2 cellular contexts compared by ENCODE assay signal in the genomic region with DNA sequence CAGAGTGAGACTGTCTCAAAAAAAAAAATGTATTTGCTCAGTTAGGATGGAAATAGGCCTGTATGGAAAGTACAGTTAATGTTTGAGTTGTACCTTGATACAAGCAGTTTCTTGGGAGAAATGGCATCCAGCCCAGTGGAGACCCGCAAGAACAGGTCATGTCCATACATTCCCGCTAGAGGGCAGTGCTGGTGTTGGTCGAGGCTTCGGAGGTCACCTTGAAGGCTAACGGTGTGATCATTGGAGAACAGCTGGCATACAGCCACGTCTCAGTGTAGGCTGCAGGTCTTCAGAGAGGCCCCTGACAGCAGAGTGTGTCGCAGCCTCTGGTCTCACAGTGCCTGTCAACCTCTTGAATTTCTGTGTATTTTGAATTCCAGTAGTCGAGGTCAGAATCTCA.
TF ChIP-seq lines count a peak whose summit lies in the region.

No MANE protein-coding gene starts in this region.

TF ChIP-seq in HEK293, 187 proteins besides CTCF, POLR2A, EP300 and RAD21:
- TF ChIP-seq ZNF335 (tag by site-specific recombination; conservative IDR thresholded peaks at IDR 0.05) (peak; percentile 28; the same call in 1 of the 2 replicates), ZNF433 (tag by site-specific recombination; IDR thresholded peaks at IDR 0.05; ENCODE audit: low read depth) (no peak), ZNF654 (tag by site-specific recombination; IDR thresholded peaks at IDR 0.05; ENCODE audit: low read depth) (peak; percentile 35)

TF ChIP-seq in GM12878, 131 proteins besides CTCF, POLR2A, EP300 and RAD21:
- TF ChIP-seq ESRRA (IDR thresholded peaks at IDR 0.05; ENCODE audit: low read length) (peak; percentile 94; the same call in 1 of the 2 replicates), BCLAF1 (IDR thresholded peaks at IDR 0.05) (no peak), FOS (IDR thresholded peaks at IDR 0.05; ENCODE audit: borderline replicate concordance, extremely low read depth, insufficient read length) (no peak), NR2F1 (conservative IDR thresholded peaks at IDR 0.05) (peak; percentile 39; the same call in 1 of the 2 replicates), SMC3 (IDR thresholded peaks at IDR 0.05; ENCODE audit: borderline replicate concordance, low read length) (peak; percentile 52)
- TF ChIP-seq, protein P1, sequence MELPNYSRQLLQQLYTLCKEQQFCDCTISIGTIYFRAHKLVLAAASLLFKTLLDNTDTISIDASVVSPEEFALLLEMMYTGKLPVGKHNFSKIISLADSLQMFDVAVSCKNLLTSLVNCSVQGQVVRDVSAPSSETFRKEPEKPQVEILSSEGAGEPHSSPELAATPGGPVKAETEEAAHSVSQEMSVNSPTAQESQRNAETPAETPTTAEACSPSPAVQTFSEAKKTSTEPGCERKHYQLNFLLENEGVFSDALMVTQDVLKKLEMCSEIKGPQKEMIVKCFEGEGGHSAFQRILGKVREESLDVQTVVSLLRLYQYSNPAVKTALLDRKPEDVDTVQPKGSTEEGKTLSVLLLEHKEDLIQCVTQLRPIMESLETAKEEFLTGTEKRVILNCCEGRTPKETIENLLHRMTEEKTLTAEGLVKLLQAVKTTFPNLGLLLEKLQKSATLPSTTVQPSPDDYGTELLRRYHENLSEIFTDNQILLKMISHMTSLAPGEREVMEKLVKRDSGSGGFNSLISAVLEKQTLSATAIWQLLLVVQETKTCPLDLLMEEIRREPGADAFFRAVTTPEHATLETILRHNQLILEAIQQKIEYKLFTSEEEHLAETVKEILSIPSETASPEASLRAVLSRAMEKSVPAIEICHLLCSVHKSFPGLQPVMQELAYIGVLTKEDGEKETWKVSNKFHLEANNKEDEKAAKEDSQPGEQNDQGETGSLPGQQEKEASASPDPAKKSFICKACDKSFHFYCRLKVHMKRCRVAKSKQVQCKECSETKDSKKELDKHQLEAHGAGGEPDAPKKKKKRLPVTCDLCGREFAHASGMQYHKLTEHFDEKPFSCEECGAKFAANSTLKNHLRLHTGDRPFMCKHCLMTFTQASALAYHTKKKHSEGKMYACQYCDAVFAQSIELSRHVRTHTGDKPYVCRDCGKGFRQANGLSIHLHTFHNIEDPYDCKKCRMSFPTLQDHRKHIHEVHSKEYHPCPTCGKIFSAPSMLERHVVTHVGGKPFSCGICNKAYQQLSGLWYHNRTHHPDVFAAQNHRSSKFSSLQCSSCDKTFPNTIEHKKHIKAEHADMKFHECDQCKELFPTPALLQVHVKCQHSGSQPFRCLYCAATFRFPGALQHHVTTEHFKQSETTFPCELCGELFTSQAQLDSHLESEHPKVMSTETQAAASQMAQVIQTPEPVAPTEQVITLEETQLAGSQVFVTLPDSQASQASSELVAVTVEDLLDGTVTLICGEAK (IDR thresholded peaks at IDR 0.05; ENCODE audit: borderline replicate concordance): no peak
TF ChIP-seq in GM12878: peak in this region for 3.
